In the genomic region with DNA sequence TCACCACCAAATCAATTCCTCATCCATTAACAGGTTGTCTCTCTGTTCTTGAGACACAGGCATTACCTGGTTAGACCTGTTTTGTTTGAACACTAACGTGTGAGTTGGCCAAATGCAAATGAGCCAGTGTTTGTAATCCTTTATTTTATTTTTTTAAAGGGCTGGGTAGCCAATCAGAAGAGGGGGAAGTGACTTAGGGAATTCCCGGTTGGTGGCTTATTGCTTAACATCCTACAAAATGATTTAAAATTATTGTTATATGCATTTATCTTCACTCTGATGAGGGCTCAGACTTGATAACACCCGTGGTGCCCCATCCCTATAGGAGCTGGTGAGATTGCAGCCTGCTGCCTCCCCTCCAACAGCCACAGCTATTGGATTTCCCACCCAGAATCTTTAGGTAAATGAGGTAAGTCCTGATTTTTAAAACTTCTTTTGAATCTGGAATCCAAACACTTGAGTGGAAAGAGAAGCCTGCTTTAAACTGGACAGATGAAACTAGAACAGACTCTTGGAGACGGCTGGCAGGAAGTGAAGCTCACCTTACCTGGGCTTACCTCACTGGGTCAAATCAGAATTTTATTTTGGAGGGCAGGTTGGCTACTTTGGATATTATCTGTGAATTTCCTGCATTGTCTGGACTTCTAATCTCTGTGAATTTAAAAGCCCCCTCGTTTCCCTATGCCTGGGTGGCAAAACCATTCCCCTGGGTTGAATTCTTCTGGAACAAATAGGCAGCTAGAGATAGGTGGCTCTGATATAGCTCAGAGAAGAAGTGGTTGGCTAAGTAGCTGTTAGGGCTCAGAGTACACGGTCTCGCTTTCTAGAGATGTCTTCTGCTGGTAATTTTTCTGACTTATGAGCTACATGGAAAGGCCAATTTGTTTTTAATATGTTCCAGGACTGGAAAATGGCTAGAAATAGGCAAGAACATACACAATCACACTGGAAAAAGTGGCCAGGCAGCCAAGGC, we compare ENCODE assay signal across 13 cellular contexts. TPM values are rescaled to one million over a fixed set of nuclear protein-coding genes. Genes with fewer than 3 reads are reported as not detected.
DNase-seq lines count a peak whose midpoint lies in the region; TF ChIP-seq lines count a peak whose summit lies in the region.
"Had no signal": no experiment of that assay in that cellular context is flagged by ENCODE, and none has a peak within 500 bp of the region (broad histone marks: within the 10 kb centered on the region; RNA-seq: fewer than 3 reads in every experiment).

EHF (plus strand) TSS at position 274 of the 973 bp plus-strand sequence. CDS start 21,538 bp downstream, outside the sequence.

- BruUV-seq in A673 (replicated peaks; lab: Mats Ljungman, UMichigan), result no TSS peak

- POLR2A ChIA-PET in A673 (lab: Charles Lee; ENCODE audit: low non-redundant PET), result no interaction called here

- intact Hi-C loops in A673 (cut with micrococcal nuclease; ENCODE audit: unreplicated experiment), result no loop called here

- DNase-seq in NCI-H2196 (lab: John Stamatoyannopoulos, UW; ENCODE audit: unreplicated experiment) (peak; percentile 39), ureter (ENCODE audit: low spot score) (no peak), NCI-H2227 treated with DMSO at 0.1 percent for 48 hours (lab: John Stamatoyannopoulos, UW) (no peak), A673 (ENCODE audit: low spot score) (no peak), NCI-H187 (lab: John Stamatoyannopoulos, UW) (no peak)
- DNase-seq: activated CD4-positive, alpha-beta T cell treated with anti-CD3 and anti-CD28 coated beads, Interleukin-2, amount 50 U/mL, for 4 hours; activated effector memory CD4-positive, alpha-beta T cell treated with Interleukin-2 at 50 U/mL for 16 hours; NCI-H1436 treated with DMSO at 0.1 percent for 48 hours; OCI-M1; stimulated activated naive CD4-positive, alpha-beta T cell had no signal

- H3K4me1 ChIP-seq in duodenal mucosa (ENCODE audit: control insufficient read depth in 1 of 2, insufficient read depth in 2 of 2, low read length in 2 of 2) (peaks cover 23 to 35% of the 10 kb centered on the region in 2 donors), mucosa of stomach (ENCODE audit: control insufficient read depth, insufficient read depth, low read length) (peaks cover 51% of the 10 kb centered on the region), A673 (ENCODE audit: insufficient read depth, low read length, poor library complexity, severe bottlenecking) (no peaks in the 10 kb centered on the region)

- TF ChIP-seq CTCF in A673 (conservative IDR thresholded peaks at IDR 0.05; ENCODE audit: low read depth, low read length), result no peak

- H3K4me3 ChIP-seq in duodenal mucosa (ENCODE audit: low read depth in 1 of 2, low read length in 2 of 2) (peak within 1 kb of the TSS; percentile 56 to 66), mucosa of stomach (ENCODE audit: low read length) (peak within 1 kb of the TSS; percentile 52), A673 (ENCODE audit: low read depth, low read length, poor library complexity, severe bottlenecking) (no peak within 1 kb of the TSS)

- H3K9me3 ChIP-seq in duodenal mucosa (ENCODE audit: control insufficient read depth in 1 of 2, low read length in 2 of 2) (no peaks in the 10 kb centered on the region), mucosa of stomach (ENCODE audit: control insufficient read depth, low read length) (no peaks in the 10 kb centered on the region), A673 (ENCODE audit: low read depth, low read length, poor library complexity, severe bottlenecking) (no peaks in the 10 kb centered on the region)

- H3K27ac ChIP-seq in duodenal mucosa (ENCODE audit: low read depth, low read length) (peak within 1 kb of the TSS; percentile 56), A673 (ENCODE audit: low read depth, low read length, poor library complexity, severe bottlenecking) (no peak within 1 kb of the TSS)

- CTCF ChIA-PET in A673 (lab: Charles Lee), result no interaction called here

- peak within 1 kb of the TSS; percentile 66 to 69 for H3K9ac ChIP-seq in duodenal mucosa (ENCODE audit: low read depth in 1 of 2, low read length in 2 of 2)
- H3K9ac ChIP-seq in mucosa of stomach (ENCODE audit: low read length), result peak within 1 kb of the TSS; percentile 84

- H3K27me3 ChIP-seq in duodenal mucosa (ENCODE audit: control insufficient read depth in 1 of 2, insufficient read depth in 2 of 2, low read length in 2 of 2) (no peaks in the 10 kb centered on the region), mucosa of stomach (ENCODE audit: control insufficient read depth, insufficient read depth, low read length) (no peaks in the 10 kb centered on the region), A673 (replicated peaks; ENCODE audit: insufficient read depth, low read depth, low read length, poor library complexity) (peaks cover 12% of the 10 kb centered on the region)

- H3K36me3 ChIP-seq in duodenal mucosa (ENCODE audit: control insufficient read depth in 1 of 2, insufficient read depth in 2 of 2, low read length in 2 of 2) (no peaks in the 10 kb centered on the region), mucosa of stomach (ENCODE audit: control insufficient read depth, insufficient read depth, low read length) (no peaks in the 10 kb centered on the region), A673 (ENCODE audit: insufficient read depth, low read length, poor library complexity, severe bottlenecking) (no peaks in the 10 kb centered on the region)

RNA-seq across cellular contexts. Expression of gene EHF, which starts in this region (rescaled TPM):
- total RNA-seq in ureter (309 TPM), A673 (2021) (not detected in 2 replicates)
- total RNA-seq: H1 had no signal

Comparison
In these comparisons a context has a peak if more than half of its experiments do, and no peak if none do; other contexts are left out.
1. RNA of gene EHF (total RNA-seq): 309 TPM in ureter (single experiment); not detected in A673; every median in the first group is over 100 times any median in the second.